8 cellular contexts compared by ENCODE assay signal in the genomic region with DNA sequence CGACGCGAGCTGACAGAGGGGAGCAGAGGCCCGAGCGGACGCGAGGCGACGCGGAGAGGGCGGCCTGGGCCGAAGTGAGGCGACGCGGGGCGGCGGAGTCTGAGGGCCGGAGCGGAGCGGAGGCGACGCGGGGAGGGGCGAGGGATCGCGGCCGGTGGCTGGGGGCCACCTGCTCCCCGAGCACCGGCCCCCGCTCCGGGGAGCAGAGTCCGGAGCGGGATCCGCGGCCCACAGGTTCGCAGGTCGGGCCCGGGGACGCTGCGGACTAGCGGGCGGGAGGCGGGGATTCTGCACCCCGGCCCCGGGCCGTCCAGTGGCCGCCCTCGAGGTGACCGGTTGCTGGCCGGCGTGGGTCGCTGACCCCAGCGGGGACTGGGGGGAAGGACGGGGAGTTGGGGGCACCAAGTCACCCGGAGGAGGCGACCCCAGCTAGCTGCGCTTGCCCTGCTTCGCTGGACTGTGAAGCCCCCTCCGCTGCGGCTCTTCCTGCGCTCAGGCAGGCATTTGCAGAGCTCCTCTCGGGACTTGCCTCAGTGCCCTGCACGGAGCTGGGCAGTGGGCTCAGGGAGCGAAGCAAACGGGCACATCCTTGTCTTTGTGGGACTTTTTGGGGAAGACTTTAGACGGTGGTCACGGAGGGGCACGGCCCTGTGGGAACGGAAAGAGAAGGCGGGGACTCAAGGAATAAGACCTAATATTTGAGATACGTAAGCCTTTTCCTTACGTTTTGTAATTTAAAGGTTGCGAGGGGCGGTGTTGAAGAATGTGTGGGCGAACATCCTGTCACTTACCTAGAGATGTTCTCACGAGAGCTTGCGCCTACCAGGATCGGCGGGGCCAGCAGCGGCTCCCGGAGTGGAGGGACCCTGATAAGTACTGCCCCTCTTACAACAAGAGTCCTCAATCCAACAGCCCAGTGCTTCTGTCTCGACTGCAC. TPM values are rescaled to one million over a fixed set of nuclear protein-coding genes. Genes with fewer than 3 reads are reported as not detected.
DNase-seq lines count a peak whose midpoint lies in the region; ATAC-seq and TF ChIP-seq lines count a peak whose summit lies in the region.

No MANE protein-coding gene starts in this region.

- no peak for TF ChIP-seq CTCF in liver (IDR thresholded peaks at IDR 0.05; ENCODE audit: low read depth, low read length, missing input control)

- TF ChIP-seq RAD21 in liver (IDR thresholded peaks at IDR 0.05): no peak

- no peaks in the 10 kb centered on the region for H3K9me3 ChIP-seq in liver (ENCODE audit: control insufficient read depth in 4 of 4, low read length in 3 of 4)

- 2% methylated on average over 82 of the region's 82 CpGs for WGBS in liver

- H3K4me1 ChIP-seq in liver (ENCODE audit: control insufficient read depth in 4 of 4, insufficient read depth in 4 of 4, low read length in 3 of 4): peaks cover 2 to 39% (median 29%) of the 10 kb centered on the region in 4 donors

- DNase-seq in NCI-H1694 treated with DMSO at 0.1 percent for 48 hours (lab: John Stamatoyannopoulos, UW) (peak; percentile 19), NCI-H1694 (lab: John Stamatoyannopoulos, UW) (no peak), LHCN-M2 (ENCODE audit: low read depth) (peak; percentile 19)
- DNase-seq in activated CD4-positive, CD25-positive, alpha-beta regulatory T cell treated with anti-CD3 and anti-CD28 coated beads, Interleukin-2, amount 50 U/mL, for 72 hours: peak; percentile 59
- DNase-seq in stimulated activated CD4-positive, alpha-beta T cell treated with anti-CD3 and anti-CD28 coated beads, TNF-alpha, amount 100 ng/mL, for 24 hours (ENCODE audit: low read depth in 3 of 3): peak; percentile 20 to 61 (median 24)

- no peak for ATAC-seq in GM21723 (IDR thresholded peaks at IDR 0.05; ENCODE audit: unreplicated experiment)

- peak overlapping the region; percentile 93 for H3K27ac ChIP-seq in cingulate gyrus (ENCODE audit: low read depth, low read length)
- peak overlapping the region; percentile 95 to 97 for H3K27ac ChIP-seq in liver (ENCODE audit: low read depth in 1 of 2, low read length in 2 of 2)

- peak overlapping the region; percentile 68 to 84 (median 76) for H3K4me3 ChIP-seq in liver (ENCODE audit: low read depth in 1 of 3, low read length in 3 of 3)

- H3K9ac ChIP-seq in liver (ENCODE audit: low read depth in 1 of 2, low read length in 2 of 2): peak overlapping the region; percentile 78 to 97

- peaks cover 5 to 29% (median 28%) of the 10 kb centered on the region in 4 donors for H3K36me3 ChIP-seq in liver (ENCODE audit: control insufficient read depth in 4 of 4, insufficient read depth in 3 of 4, low read depth in 1 of 4, low read length in 3 of 4)

- H3K27me3 ChIP-seq in liver (ENCODE audit: control insufficient read depth in 4 of 4, insufficient read depth in 4 of 4, low read length in 3 of 4): no peaks in the 10 kb centered on the region

TF ChIP-seq in liver, 16 proteins besides CTCF, POLR2A, EP300 and RAD21:
- TF ChIP-seq YY1 (IDR thresholded peaks at IDR 0.05) (no peak), REST (IDR thresholded peaks at IDR 0.05) (no peak), FOXA1 (IDR thresholded peaks at IDR 0.05) (no peak), NR2F2 (IDR thresholded peaks at IDR 0.05) (no peak), FOXA2 (IDR thresholded peaks at IDR 0.05) (no peak), GABPA (IDR thresholded peaks at IDR 0.05 in 1 of 2, conservative IDR thresholded peaks at IDR 0.05 in 1 of 2) (no peak), HNF4A (conservative IDR thresholded peaks at IDR 0.05) (peak in 1 of 2 donors; percentile 53), ATF3 (IDR thresholded peaks at IDR 0.05) (no peak), RXRA (IDR thresholded peaks at IDR 0.05) (no peak), TAF1 (conservative IDR thresholded peaks at IDR 0.05) (no peak)
- TF ChIP-seq, protein P1, sequence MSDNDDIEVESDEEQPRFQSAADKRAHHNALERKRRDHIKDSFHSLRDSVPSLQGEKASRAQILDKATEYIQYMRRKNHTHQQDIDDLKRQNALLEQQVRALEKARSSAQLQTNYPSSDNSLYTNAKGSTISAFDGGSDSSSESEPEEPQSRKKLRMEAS (IDR thresholded peaks at IDR 0.05): no peak
- TF ChIP-seq, protein P2, sequence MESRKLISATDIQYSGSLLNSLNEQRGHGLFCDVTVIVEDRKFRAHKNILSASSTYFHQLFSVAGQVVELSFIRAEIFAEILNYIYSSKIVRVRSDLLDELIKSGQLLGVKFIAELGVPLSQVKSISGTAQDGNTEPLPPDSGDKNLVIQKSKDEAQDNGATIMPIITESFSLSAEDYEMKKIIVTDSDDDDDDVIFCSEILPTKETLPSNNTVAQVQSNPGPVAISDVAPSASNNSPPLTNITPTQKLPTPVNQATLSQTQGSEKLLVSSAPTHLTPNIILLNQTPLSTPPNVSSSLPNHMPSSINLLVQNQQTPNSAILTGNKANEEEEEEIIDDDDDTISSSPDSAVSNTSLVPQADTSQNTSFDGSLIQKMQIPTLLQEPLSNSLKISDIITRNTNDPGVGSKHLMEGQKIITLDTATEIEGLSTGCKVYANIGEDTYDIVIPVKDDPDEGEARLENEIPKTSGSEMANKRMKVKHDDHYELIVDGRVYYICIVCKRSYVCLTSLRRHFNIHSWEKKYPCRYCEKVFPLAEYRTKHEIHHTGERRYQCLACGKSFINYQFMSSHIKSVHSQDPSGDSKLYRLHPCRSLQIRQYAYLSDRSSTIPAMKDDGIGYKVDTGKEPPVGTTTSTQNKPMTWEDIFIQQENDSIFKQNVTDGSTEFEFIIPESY (IDR thresholded peaks at IDR 0.05): peak; percentile 37

RNA-seq across cellular contexts. Expression of gene HMCES, which starts 0.6 kb away (rescaled TPM):
- 10.8 and 15.8 TPM in 2 replicates for total RNA-seq in LHCN-M2 (2014; rRNA removed)
- polyA plus RNA-seq in LHCN-M2 (2012): 31.8 TPM
- total RNA-seq in liver: 10 to 100 TPM; 13.7 to 18.2 TPM
- polyA plus RNA-seq in liver: 10 to 100 TPM; 15.3 to 15.4 TPM

RNA-seq across cellular contexts. Expression of gene COPG1, which starts 29.8 kb away (rescaled TPM):
- total RNA-seq in LHCN-M2 (2014; rRNA removed) (192 TPM in 2 replicates), liver (100 to 1,000 TPM in 1 of 2 donors, 10 to 100 TPM in 1; 68.4 to 177 TPM)
- 210 TPM for polyA plus RNA-seq in LHCN-M2 (2012)
- polyA plus RNA-seq in liver: 100 to 1,000 TPM in 1 of 2 donors, 10 to 100 TPM in 1; 49.8 to 106 TPM
